ENCODE assay signal across 9 cellular contexts in the genomic region with DNA sequence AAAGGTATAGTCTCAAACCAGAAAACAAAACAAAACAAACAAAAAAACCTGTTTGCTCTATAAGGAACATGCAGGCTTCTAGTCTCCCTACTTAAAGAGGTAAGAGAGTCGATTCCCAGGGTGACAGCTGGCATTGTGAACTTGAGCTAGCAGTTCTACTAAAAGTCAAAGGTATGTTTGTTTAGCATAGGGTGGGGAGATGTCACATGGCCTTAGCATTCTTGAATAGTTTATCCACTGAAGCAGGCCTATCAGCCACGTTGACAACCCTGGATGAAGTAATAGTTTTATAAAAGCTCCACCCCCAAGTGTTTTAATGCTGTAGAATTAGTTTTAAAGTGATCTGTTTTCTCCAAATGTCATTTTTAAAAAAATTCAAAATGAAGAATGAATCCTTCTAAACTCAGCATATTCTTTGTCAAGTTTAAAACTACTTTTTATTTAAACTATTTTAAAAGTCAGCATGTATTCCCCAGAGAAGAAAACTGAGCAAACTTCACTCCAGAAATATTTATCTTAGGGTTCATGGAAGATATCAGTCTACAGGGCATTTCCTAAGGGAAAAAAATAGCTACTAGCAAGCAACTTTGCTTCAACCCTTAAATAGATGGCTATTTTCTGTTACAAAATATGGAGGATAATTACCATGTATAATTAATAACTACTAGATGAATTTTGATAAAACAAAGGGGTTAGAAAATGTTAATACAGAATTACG. TPM values are rescaled to one million over a fixed set of nuclear protein-coding genes. Genes with fewer than 3 reads are reported as not detected.
A peak's percentile ranks its signal among the peaks of the same experiment; 100 is the strongest.
DNase-seq lines count a peak whose midpoint lies in the region; ATAC-seq, FAIRE-seq and TF ChIP-seq lines count a peak whose summit lies in the region.
"Had no signal": no experiment of that assay in that cellular context is flagged by ENCODE, and none has a peak within 500 bp of the region (broad histone marks: within the 10 kb centered on the region; RNA-seq: fewer than 3 reads in every experiment).

No MANE protein-coding gene starts in this region.

- WGBS in HepG2 (ENCODE audit: low lambda C conversion rate): 23% methylated on average over 3 of the region's 3 CpGs

- in situ Hi-C loops in HepG2 (cut with HindIII; ENCODE audit: extremely low pct_ligation_motif_present, low pct_unique_long_range_greater_than_20kb): no loop called here

- H3K4me3 ChIP-seq in bronchial epithelial cell (ENCODE audit: low read depth, low read length): no peak overlapping the region
- peak overlapping the region in 2 of 3 experiments; percentile 19 to 20; a peak in 1 of 6 replicates for H3K4me3 ChIP-seq in HepG2 (replicated peaks in 1 of 3; ENCODE audit: insufficient read depth in 1 of 3, low read depth in 2 of 3, low read length in 3 of 3)

- H3K36me3 Mint-ChIP-seq in activated CD4-positive, alpha-beta T cell treated with anti-CD3 and anti-CD28 coated beads, Interleukin-2, amount 10 ng/mL, durations not matched to agents 24 days and 14 days (ENCODE audit: low read depth): no peaks in the 10 kb centered on the region
- no peaks in the 10 kb centered on the region for H3K36me3 Mint-ChIP-seq in activated CD4-positive, alpha-beta T cell treated with anti-CD3 and anti-CD28 coated beads, Interleukin-2, amount 10 ng/mL, durations not matched to agents 7 days and 5 days (ENCODE audit: low read depth)

- H3K4me3 Mint-ChIP-seq in activated CD4-positive, alpha-beta T cell treated with anti-CD3 and anti-CD28 coated beads, Interleukin-2, amount 10 ng/mL, durations not matched to agents 24 days and 14 days: no peak overlapping the region
- no peak overlapping the region for H3K4me3 Mint-ChIP-seq in activated CD4-positive, alpha-beta T cell treated with anti-CD3 and anti-CD28 coated beads, Interleukin-2, amount 10 ng/mL, durations not matched to agents 7 days and 5 days

- POLR2A ChIA-PET in activated CD4-positive, alpha-beta T cell treated with anti-CD3 and anti-CD28 coated beads, Interleukin-2, amount 10 ng/mL, durations not matched to agents 7 days and 5 days (lab: Charles Lee): no interaction called here
- POLR2A ChIA-PET in HepG2 (lab: Yijun Ruan, JAX): interaction anchor here (1.0 to 3.3 kb wide), 16 partner anchors 8 to 448 kb away, joined by 3 to 28 read pairs (median 4); partner anchors contain the start of gene MYL12A

- no peaks in the 10 kb centered on the region for H3K79me2 ChIP-seq in HepG2 (ENCODE audit: insufficient read depth, low read length)

- H3K27me3 Mint-ChIP-seq in activated CD4-positive, alpha-beta T cell treated with anti-CD3 and anti-CD28 coated beads, Interleukin-2, amount 10 ng/mL, durations not matched to agents 24 days and 14 days: peaks cover 2% of the 10 kb centered on the region
- H3K27me3 Mint-ChIP-seq in activated CD4-positive, alpha-beta T cell treated with anti-CD3 and anti-CD28 coated beads, Interleukin-2, amount 10 ng/mL, durations not matched to agents 7 days and 5 days: no peaks in the 10 kb centered on the region

- no peak for TF ChIP-seq RAD21 in HepG2 (CRISPR knock-in tag; IDR thresholded peaks at IDR 0.05)

- intact Hi-C loops in activated CD4-positive, alpha-beta T cell treated with anti-CD3 and anti-CD28 coated beads, Interleukin-2, amount 10 ng/mL, durations not matched to agents 24 days and 14 days (cut with micrococcal nuclease): no loop called here
- intact Hi-C loops in HepG2 (cut with micrococcal nuclease; ENCODE audit: unreplicated experiment): loop anchor here (2.0 kb wide), 1 partner anchor 15 kb away; no protein-coding TSS in a partner anchor

- peaks cover 50% of the 10 kb centered on the region for H3K4me1 ChIP-seq in HepG2 (ENCODE audit: insufficient read depth, low read length)

- no peak overlapping the region for H3K9ac ChIP-seq in HepG2 (ENCODE audit: insufficient read depth, low read depth, low read length)

- H3K4me2 ChIP-seq in HepG2 (ENCODE audit: low read depth, low read length): peak overlapping the region; percentile 59

- TF ChIP-seq CTCF in bronchial epithelial cell (IDR thresholded peaks at IDR 0.05; ENCODE audit: insufficient read depth, low read length, severe bottlenecking) (no peak), HepG2 (CRISPR knock-in tag; IDR thresholded peaks at IDR 0.05) (no peak)

- TF ChIP-seq EP300 in HepG2 (IDR thresholded peaks at IDR 0.05; ENCODE audit: low read depth in 2 of 2, low read length in 2 of 2) (peak in 1 of 2 experiments; percentile 82; a peak in 2 of 4 replicates), HepG2 (CRISPR knock-in tag; IDR thresholded peaks at IDR 0.05; ENCODE audit: borderline replicate concordance) (peak; percentile 43; the same call in 1 of the 2 replicates)

- H3K36me3 ChIP-seq in bronchial epithelial cell (ENCODE audit: control insufficient read depth, insufficient read depth, low read length) (no peaks in the 10 kb centered on the region), HepG2 (replicated peaks in 1 of 2; ENCODE audit: control insufficient read depth in 1 of 2, insufficient read depth in 2 of 2, low read length in 2 of 2) (no peaks in the 10 kb centered on the region)

- H3K27ac Mint-ChIP-seq in activated CD4-positive, alpha-beta T cell treated with anti-CD3 and anti-CD28 coated beads, Interleukin-2, amount 10 ng/mL, durations not matched to agents 24 days and 14 days: no peak overlapping the region
- no peak overlapping the region for H3K27ac Mint-ChIP-seq in activated CD4-positive, alpha-beta T cell treated with anti-CD3 and anti-CD28 coated beads, Interleukin-2, amount 10 ng/mL, durations not matched to agents 7 days and 5 days

- FAIRE-seq in bronchial epithelial cell (lab: Jason Lieb, UNC): no peak
- peak; percentile 96 for FAIRE-seq in HepG2 (lab: Jason Lieb, UNC)
- FAIRE-seq in urothelium cell line (lab: Jason Lieb, UNC): peak; percentile 76

- no peaks in the 10 kb centered on the region for H4K20me1 ChIP-seq in HepG2 (ENCODE audit: insufficient read depth, low read length)

- no peak overlapping the region for H2AFZ ChIP-seq in HepG2 (ENCODE audit: low read length)

- H3K4me1 Mint-ChIP-seq in activated CD4-positive, alpha-beta T cell treated with anti-CD3 and anti-CD28 coated beads, Interleukin-2, amount 10 ng/mL, durations not matched to agents 24 days and 14 days: peaks cover 5% of the 10 kb centered on the region
- H3K4me1 Mint-ChIP-seq in activated CD4-positive, alpha-beta T cell treated with anti-CD3 and anti-CD28 coated beads, Interleukin-2, amount 10 ng/mL, durations not matched to agents 7 days and 5 days: peaks cover 8% of the 10 kb centered on the region

- peak; percentile 34 for DNase-seq in activated CD4-positive, alpha-beta T cell treated with anti-CD3 and anti-CD28 coated beads, Interleukin-2, amount 10 ng/mL, durations not matched to agents 24 days and 14 days
- DNase-seq in activated CD4-positive, alpha-beta T cell treated with anti-CD3 and anti-CD28 coated beads, Interleukin-2, amount 10 ng/mL, durations not matched to agents 7 days and 5 days: no peak
- DNase-seq in bronchial epithelial cell (ENCODE audit: low read depth) (peak; percentile 68), HepG2 (ENCODE audit: low spot score) (peak; percentile 96), urothelium cell line (ENCODE audit: low spot score) (no peak)

- peak overlapping the region; percentile 76 for H3K27ac ChIP-seq in HepG2 (ENCODE audit: extremely low read length, insufficient read depth, low read length)
- H3K27ac ChIP-seq: HL-60 had no signal

- CTCF ChIA-PET in activated CD4-positive, alpha-beta T cell treated with anti-CD3 and anti-CD28 coated beads, Interleukin-2, amount 10 ng/mL, durations not matched to agents 7 days and 5 days (lab: Charles Lee): interaction anchor here (1.3 kb wide), 1 partner anchor 8 kb away, joined by 3 read pairs; no protein-coding TSS in a partner anchor
- CTCF ChIA-PET in HepG2 (lab: Yijun Ruan, JAX; ENCODE audit: low intra/inter-chr PET ratio, low total read pairs): no interaction called here

- TF ChIP-seq POLR2A in HepG2 (IDR thresholded peaks at IDR 0.05; ENCODE audit: insufficient read depth in 1 of 2, low read depth in 2 of 2, low read length in 2 of 2): no peak

- H3K9me3 Mint-ChIP-seq in activated CD4-positive, alpha-beta T cell treated with anti-CD3 and anti-CD28 coated beads, Interleukin-2, amount 10 ng/mL, durations not matched to agents 24 days and 14 days: no peaks in the 10 kb centered on the region
- H3K9me3 Mint-ChIP-seq in activated CD4-positive, alpha-beta T cell treated with anti-CD3 and anti-CD28 coated beads, Interleukin-2, amount 10 ng/mL, durations not matched to agents 7 days and 5 days: no peaks in the 10 kb centered on the region

- H3K9me3 ChIP-seq in HepG2 (ENCODE audit: low read length): no peaks in the 10 kb centered on the region

- ATAC-seq in HepG2: peak; percentile 99
- ATAC-seq in GM19397 (IDR thresholded peaks at IDR 0.05; ENCODE audit: unreplicated experiment): no peak
- ATAC-seq in GM19463 (IDR thresholded peaks at IDR 0.05; ENCODE audit: unreplicated experiment): no peak
- no peak for ATAC-seq in GM21360 (IDR thresholded peaks at IDR 0.05; ENCODE audit: unreplicated experiment)

- TSS peak; percentile 82 for BruUV-seq in HepG2 (replicated peaks; lab: Mats Ljungman, UMichigan)

- H3K27me3 ChIP-seq in bronchial epithelial cell (ENCODE audit: control insufficient read depth, insufficient read depth, low read length): no peaks in the 10 kb centered on the region
- H3K27me3 ChIP-seq in HepG2 (ENCODE audit: control insufficient read depth in 1 of 2, insufficient read depth in 2 of 2, low read length in 2 of 2): no peaks in the 10 kb centered on the region

RNA-seq across cellular contexts. Expression of gene MYOM1, which starts 1.7 kb away (rescaled TPM):
- 0.75 and 1.3 TPM in 2 replicates for total RNA-seq in activated CD4-positive, alpha-beta T cell treated with anti-CD3 and anti-CD28 coated beads, Interleukin-2, amount 10 ng/mL, durations not matched to agents 24 days and 14 days
- 1 to 10 TPM in 1 of 2 experiments, under 1 TPM in 1; 0.71 to 2.1 TPM for total RNA-seq in activated CD4-positive, alpha-beta T cell treated with anti-CD3 and anti-CD28 coated beads, Interleukin-2, amount 10 ng/mL, durations not matched to agents 7 days and 5 days
- total RNA-seq in bronchial epithelial cell: 0.26 and 0.38 TPM in 2 replicates
- total RNA-seq in HepG2 (2016; rRNA removed; fragmentation: Illumina TruSeq; extraction: Trizol): 0.46 and 1.0 TPM in 2 replicates
- total RNA-seq in HepG2 (2016; cell fraction: cytosol; rRNA removed; fragmentation: Illumina TruSeq; extraction: Trizol; ENCODE audit: low read depth): 0.35 and 1.3 TPM in 2 replicates
- 0.97 and 0.98 TPM in 2 replicates for total RNA-seq in HepG2 (2016; cell fraction: insoluble cytoplasmic fraction; rRNA removed; fragmentation: Illumina TruSeq; extraction: Trizol)
- total RNA-seq in HepG2 (2016; cell fraction: membrane; rRNA removed; fragmentation: Illumina TruSeq; extraction: Trizol): 0.49 and 0.76 TPM in 2 replicates
- total RNA-seq in HepG2 (2016; cell fraction: nucleus; rRNA removed; fragmentation: Illumina TruSeq; extraction: Trizol): 0.47 and 1.3 TPM in 2 replicates
- polyA plus RNA-seq in HepG2 (2011; rRNA removed): 0.98 and 1.6 TPM in 2 replicates
- polyA plus RNA-seq in HepG2 (2011; cell fraction: cytosol; rRNA removed): 1.0 and 1.4 TPM in 2 replicates
- 3.6 and 4.1 TPM in 2 replicates for polyA plus RNA-seq in HepG2 (2011; cell fraction: nucleus; rRNA removed)
- polyA plus RNA-seq in HepG2 (2012): 2.6 and 3.3 TPM in 2 replicates
- polyA plus RNA-seq in HepG2 (2016; cell fraction: cytosol; fragmentation: Illumina TruSeq; extraction: Trizol; ENCODE audit: low read depth): 0.16 and 0.17 TPM in 2 replicates
- 0.60 and 0.63 TPM in 2 replicates for polyA plus RNA-seq in HepG2 (2016; cell fraction: insoluble cytoplasmic fraction; fragmentation: Illumina TruSeq; extraction: Trizol; ENCODE audit: low read depth)
- 0.25 and 0.37 TPM in 2 replicates for polyA plus RNA-seq in HepG2 (2016; cell fraction: membrane; fragmentation: Illumina TruSeq; extraction: Trizol; ENCODE audit: low read depth)
- 1.1 and 1.2 TPM in 2 replicates for polyA plus RNA-seq in HepG2 (2016; cell fraction: nucleus; fragmentation: Illumina TruSeq; extraction: Trizol; ENCODE audit: insufficient read depth, low read depth)
- polyA minus RNA-seq in HepG2 (2011; rRNA and poly(A)+ RNA removed; ENCODE audit: low replicate concordance): 0.75 and 0.82 TPM in 2 replicates
- 0.89 and 0.97 TPM in 2 replicates for polyA minus RNA-seq in HepG2 (2011; cell fraction: cytosol; rRNA and poly(A)+ RNA removed)
- 2.8 and 4.2 TPM in 2 replicates for polyA minus RNA-seq in HepG2 (2011; cell fraction: nucleus; rRNA and poly(A)+ RNA removed)

RNA-seq across cellular contexts. Expression of gene MYL12A, which starts 29.5 kb away (rescaled TPM):
- 337 and 340 TPM in 2 replicates for total RNA-seq in activated CD4-positive, alpha-beta T cell treated with anti-CD3 and anti-CD28 coated beads, Interleukin-2, amount 10 ng/mL, durations not matched to agents 24 days and 14 days
- 1,000 to 10,000 TPM in 1 of 2 experiments, 100 to 1,000 TPM in 1; 944 to 1,045 TPM for total RNA-seq in activated CD4-positive, alpha-beta T cell treated with anti-CD3 and anti-CD28 coated beads, Interleukin-2, amount 10 ng/mL, durations not matched to agents 7 days and 5 days
- total RNA-seq in bronchial epithelial cell (702 and 937 TPM in 2 replicates), HepG2 (2016; rRNA removed; fragmentation: Illumina TruSeq; extraction: Trizol) (277 and 357 TPM in 2 replicates)
- total RNA-seq in HepG2 (2016; cell fraction: cytosol; rRNA removed; fragmentation: Illumina TruSeq; extraction: Trizol; ENCODE audit: low read depth): 95.1 and 97.4 TPM in 2 replicates
- total RNA-seq in HepG2 (2016; cell fraction: insoluble cytoplasmic fraction; rRNA removed; fragmentation: Illumina TruSeq; extraction: Trizol): 277 and 377 TPM in 2 replicates
- 78.5 and 96.6 TPM in 2 replicates for total RNA-seq in HepG2 (2016; cell fraction: membrane; rRNA removed; fragmentation: Illumina TruSeq; extraction: Trizol)
- 143 and 145 TPM in 2 replicates for total RNA-seq in HepG2 (2016; cell fraction: nucleus; rRNA removed; fragmentation: Illumina TruSeq; extraction: Trizol)
- 243 and 261 TPM in 2 replicates for polyA plus RNA-seq in HepG2 (2011; rRNA removed)
- 156 and 261 TPM in 2 replicates for polyA plus RNA-seq in HepG2 (2011; cell fraction: cytosol; rRNA removed)
- polyA plus RNA-seq in HepG2 (2011; cell fraction: nucleus; rRNA removed): 65.4 and 82.9 TPM in 2 replicates
- polyA plus RNA-seq in HepG2 (2012): 263 and 319 TPM in 2 replicates
- polyA plus RNA-seq in HepG2 (2016; cell fraction: cytosol; fragmentation: Illumina TruSeq; extraction: Trizol; ENCODE audit: low read depth): 53.2 and 57.8 TPM in 2 replicates
- 305 and 333 TPM in 2 replicates for polyA plus RNA-seq in HepG2 (2016; cell fraction: insoluble cytoplasmic fraction; fragmentation: Illumina TruSeq; extraction: Trizol; ENCODE audit: low read depth)
- 53.7 and 63.8 TPM in 2 replicates for polyA plus RNA-seq in HepG2 (2016; cell fraction: membrane; fragmentation: Illumina TruSeq; extraction: Trizol; ENCODE audit: low read depth)
- 156 and 160 TPM in 2 replicates for polyA plus RNA-seq in HepG2 (2016; cell fraction: nucleus; fragmentation: Illumina TruSeq; extraction: Trizol; ENCODE audit: insufficient read depth, low read depth)
- 91.9 and 99.7 TPM in 2 replicates for polyA minus RNA-seq in HepG2 (2011; rRNA and poly(A)+ RNA removed; ENCODE audit: low replicate concordance)
- 172 and 198 TPM in 2 replicates for polyA minus RNA-seq in HepG2 (2011; cell fraction: cytosol; rRNA and poly(A)+ RNA removed)
- 130 and 202 TPM in 2 replicates for polyA minus RNA-seq in HepG2 (2011; cell fraction: nucleus; rRNA and poly(A)+ RNA removed)

RNA-seq across cellular contexts. Expression of gene MYL12B, which starts 43.8 kb away (rescaled TPM):
- total RNA-seq in activated CD4-positive, alpha-beta T cell treated with anti-CD3 and anti-CD28 coated beads, Interleukin-2, amount 10 ng/mL, durations not matched to agents 24 days and 14 days: 239 and 245 TPM in 2 replicates
- total RNA-seq in activated CD4-positive, alpha-beta T cell treated with anti-CD3 and anti-CD28 coated beads, Interleukin-2, amount 10 ng/mL, durations not matched to agents 7 days and 5 days: 100 to 1,000 TPM; 351 to 395 TPM
- total RNA-seq in bronchial epithelial cell (610 and 649 TPM in 2 replicates), HepG2 (2016; rRNA removed; fragmentation: Illumina TruSeq; extraction: Trizol) (340 and 475 TPM in 2 replicates)
- 118 and 121 TPM in 2 replicates for total RNA-seq in HepG2 (2016; cell fraction: cytosol; rRNA removed; fragmentation: Illumina TruSeq; extraction: Trizol; ENCODE audit: low read depth)
- total RNA-seq in HepG2 (2016; cell fraction: insoluble cytoplasmic fraction; rRNA removed; fragmentation: Illumina TruSeq; extraction: Trizol): 344 and 488 TPM in 2 replicates
- total RNA-seq in HepG2 (2016; cell fraction: membrane; rRNA removed; fragmentation: Illumina TruSeq; extraction: Trizol): 130 and 135 TPM in 2 replicates
- 113 and 117 TPM in 2 replicates for total RNA-seq in HepG2 (2016; cell fraction: nucleus; rRNA removed; fragmentation: Illumina TruSeq; extraction: Trizol)
- 238 and 265 TPM in 2 replicates for polyA plus RNA-seq in HepG2 (2011; rRNA removed)
- 202 and 250 TPM in 2 replicates for polyA plus RNA-seq in HepG2 (2011; cell fraction: cytosol; rRNA removed)
- polyA plus RNA-seq in HepG2 (2011; cell fraction: nucleus; rRNA removed): 45.6 and 55.4 TPM in 2 replicates
- 212 and 213 TPM in 2 replicates for polyA plus RNA-seq in HepG2 (2012)
- polyA plus RNA-seq in HepG2 (2016; cell fraction: cytosol; fragmentation: Illumina TruSeq; extraction: Trizol; ENCODE audit: low read depth): 96.0 and 108 TPM in 2 replicates
- polyA plus RNA-seq in HepG2 (2016; cell fraction: insoluble cytoplasmic fraction; fragmentation: Illumina TruSeq; extraction: Trizol; ENCODE audit: low read depth): 470 and 496 TPM in 2 replicates
- polyA plus RNA-seq in HepG2 (2016; cell fraction: membrane; fragmentation: Illumina TruSeq; extraction: Trizol; ENCODE audit: low read depth): 102 and 106 TPM in 2 replicates
- polyA plus RNA-seq in HepG2 (2016; cell fraction: nucleus; fragmentation: Illumina TruSeq; extraction: Trizol; ENCODE audit: insufficient read depth, low read depth): 168 and 175 TPM in 2 replicates
- 114 and 173 TPM in 2 replicates for polyA minus RNA-seq in HepG2 (2011; rRNA and poly(A)+ RNA removed; ENCODE audit: low replicate concordance)
- 94.2 and 95.6 TPM in 2 replicates for polyA minus RNA-seq in HepG2 (2011; cell fraction: cytosol; rRNA and poly(A)+ RNA removed)
- polyA minus RNA-seq in HepG2 (2011; cell fraction: nucleus; rRNA and poly(A)+ RNA removed): 30.6 and 55.3 TPM in 2 replicates

Comparison
In these comparisons a context has a peak if more than half of its experiments do, and no peak if none do; other contexts are left out.
1. DNase-seq: peak in activated CD4-positive, alpha-beta T cell treated with anti-CD3 and anti-CD28 coated beads, Interleukin-2, amount 10 ng/mL, durations not matched to agents 24 days and 14 days (single experiment), bronchial epithelial cell (single experiment) and HepG2 (single experiment); none in activated CD4-positive, alpha-beta T cell treated with anti-CD3 and anti-CD28 coated beads, Interleukin-2, amount 10 ng/mL, durations not matched to agents 7 days and 5 days (single experiment) and urothelium cell line (single experiment).